Comparison of ENCODE assay signal across 8 cellular contexts in the genomic region with DNA sequence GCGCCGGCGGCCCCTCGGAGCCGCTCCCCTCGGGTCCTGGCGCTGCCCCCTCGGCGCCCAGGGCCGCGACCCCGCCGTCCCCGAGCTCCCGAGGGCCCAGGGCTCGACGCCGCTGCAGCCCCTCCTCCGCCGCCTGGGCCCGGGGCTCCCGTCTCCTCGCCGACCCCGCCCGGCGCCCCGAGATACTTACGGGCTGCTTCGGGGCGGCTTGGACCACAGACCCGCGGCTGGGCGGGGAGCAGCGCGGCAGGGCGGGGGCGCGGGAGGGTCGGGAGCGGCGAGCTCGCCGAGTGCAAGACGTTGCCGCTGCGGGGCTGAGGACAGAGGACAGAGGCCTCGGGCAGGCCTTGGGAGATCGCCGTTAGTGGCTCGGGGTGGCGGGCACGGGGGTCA. TPM values are rescaled to one million over a fixed set of nuclear protein-coding genes. Genes with fewer than 3 reads are reported as not detected.
DNase-seq lines count a peak whose midpoint lies in the region; ATAC-seq and TF ChIP-seq lines count a peak whose summit lies in the region.

No MANE protein-coding gene starts in this region.

- H3K27me3 ChIP-seq in breast epithelium, result no peaks in the 10 kb centered on the region

- H3K27ac ChIP-seq in breast epithelium, result peak overlapping the region; percentile 100

- H3K4me3 ChIP-seq in breast epithelium, result peak overlapping the region; percentile 80 to 98 (median 97)
- peak overlapping the region; percentile 95 for H3K4me3 ChIP-seq in mucosa of descending colon

- TF ChIP-seq POLR2A in breast epithelium (IDR thresholded peaks at IDR 0.05), result no peak

- H3K4me1 ChIP-seq in breast epithelium (no peaks in the 10 kb centered on the region), mucosa of descending colon (ENCODE audit: low read depth) (peaks cover 26% of the 10 kb centered on the region)

- ATAC-seq in GM19351 (IDR thresholded peaks at IDR 0.05; ENCODE audit: unreplicated experiment) (peak; percentile 6), HG03354 (IDR thresholded peaks at IDR 0.05; ENCODE audit: poor library complexity, severe bottlenecking, unreplicated experiment) (peak; percentile 22), mucosa of descending colon (no peak), HG03460 (IDR thresholded peaks at IDR 0.05; ENCODE audit: unreplicated experiment) (no peak)

- H3K36me3 ChIP-seq in breast epithelium (no peaks in the 10 kb centered on the region), mucosa of descending colon (ENCODE audit: low read depth) (no peaks in the 10 kb centered on the region)

- no peaks in the 10 kb centered on the region for H3K9me3 ChIP-seq in breast epithelium
- H3K9me3 ChIP-seq in mucosa of descending colon, result no peaks in the 10 kb centered on the region

- DNase-seq in breast epithelium (ENCODE audit: low spot score in 2 of 2), result no peak
- DNase-seq in mucosa of descending colon, result no peak
- no peak for DNase-seq in DMS153 treated with DMSO at 0.1 percent for 48 hours (lab: John Stamatoyannopoulos, UW; ENCODE audit: unreplicated experiment)
- DNase-seq in NCI-H1694 (lab: John Stamatoyannopoulos, UW), result no peak
- no peak for DNase-seq in DMS79 (lab: John Stamatoyannopoulos, UW)

- no peak for TF ChIP-seq CTCF in breast epithelium (IDR thresholded peaks at IDR 0.05)
- no peak for TF ChIP-seq CTCF in mucosa of descending colon (IDR thresholded peaks at IDR 0.05)

- intact Hi-C loops in breast epithelium (cut with DNase I; ENCODE audit: low total_unique reads) (loop anchor here (5.0 kb wide), 1 partner anchor 86 kb away; no protein-coding TSS in a partner anchor), mucosa of descending colon (cut with DNase I, micrococcal nuclease) (loop anchor here (5.0 to 10.0 kb wide), 2 partner anchors 49 to 81 kb away; no protein-coding TSS in a partner anchor)

RNA-seq across cellular contexts. Expression of gene TOB1, which starts 0.3 kb away (rescaled TPM):
- total RNA-seq in breast epithelium (100 to 1,000 TPM in 1 of 3 donors, 10 to 100 TPM in 2; 12.6 to 145 (median 54.1) TPM), mucosa of descending colon (100 to 1,000 TPM; 120 to 156 (median 128) TPM)

RNA-seq across cellular contexts. Expression of gene WFIKKN2, which starts 30.5 kb away (rescaled TPM):
- total RNA-seq in breast epithelium, result not detected
- total RNA-seq in mucosa of descending colon, result under 1 TPM; 0.07 to 0.76 (median 0.17) TPM

Comparison
In these comparisons a context has a peak if more than half of its experiments do, and no peak if none do; other contexts are left out.
1. ATAC-seq: peak in GM19351 (single experiment) and HG03354 (single experiment); none in mucosa of descending colon (single experiment) and HG03460 (single experiment).